Comparison of ENCODE assay signal across 9 cellular contexts in genomic region chr17:28718317-28718672, GRCh38. TPM values are rescaled to one million over a fixed set of nuclear protein-coding genes. Genes with fewer than 3 reads are reported as not detected.
DNase-seq lines count a peak whose midpoint lies in the region; ATAC-seq and TF ChIP-seq lines count a peak whose summit lies in the region.
"Had no signal": no experiment of that assay in that cellular context is flagged by ENCODE, and none has a peak within 500 bp of the region (broad histone marks: within the 10 kb centered on the region; RNA-seq: fewer than 3 reads in every experiment).

No MANE protein-coding gene starts in this region.

- no TSS peak for BruUV-seq in MCF 10A (replicated peaks; lab: Mats Ljungman, UMichigan)

- no CpG with 5 or more reads among the region's 11 CpGs for WGBS in mesendoderm (ENCODE audit: extremely low coverage, insufficient coverage, low lambda C conversion rate)

- H3K79me2 ChIP-seq in mesendoderm (ENCODE audit: control insufficient read depth, insufficient read depth, low read length), result peaks cover 51% of the 10 kb centered on the region

- intact Hi-C loops in Right ventricle myocardium superior (cut with DNase I), result no loop called here
- intact Hi-C loops in MCF 10A (cut with micrococcal nuclease), result loop anchor here (2.0 kb wide), 1 partner anchor 71 kb away; no protein-coding TSS in a partner anchor
- intact Hi-C loops in vagina (cut with DNase I), result no loop called here

- H3K4me3 ChIP-seq in right atrium auricular region (peak overlapping the region; percentile 55 to 70), mesendoderm (ENCODE audit: low read length) (peak overlapping the region; percentile 36), vagina (peak overlapping the region; percentile 75 to 91)

- H3K27me3 ChIP-seq in right atrium auricular region (no peaks in the 10 kb centered on the region), mesendoderm (ENCODE audit: insufficient read depth, low read length, poor library complexity) (no peaks in the 10 kb centered on the region), vagina (no peaks in the 10 kb centered on the region)

- no peak overlapping the region for H2BK15ac ChIP-seq in mesendoderm (replicated peaks; ENCODE audit: low read depth)

- H2AK5ac ChIP-seq in mesendoderm (ENCODE audit: low read length), result peak overlapping the region; percentile 99

- H3K4ac ChIP-seq in mesendoderm (ENCODE audit: low read depth, low read length), result peak overlapping the region; percentile 28

- H3K36me3 ChIP-seq in right atrium auricular region (peaks cover 43% of the 10 kb centered on the region), mesendoderm (ENCODE audit: control insufficient read depth, insufficient read depth, low read length) (peaks cover 22% of the 10 kb centered on the region), vagina (peaks cover 0 to 31% of the 10 kb centered on the region in 2 donors)

- H3K79me1 ChIP-seq in mesendoderm (ENCODE audit: low read length), result peaks cover 29% of the 10 kb centered on the region

- peak overlapping the region; percentile 77 for H3K18ac ChIP-seq in mesendoderm (ENCODE audit: low read length)

- no peak for TF ChIP-seq CTCF in right atrium auricular region (IDR thresholded peaks at IDR 0.05)
- TF ChIP-seq CTCF in MCF 10A (IDR thresholded peaks at IDR 0.05; ENCODE audit: unreplicated experiment), result no peak
- TF ChIP-seq CTCF in vagina (IDR thresholded peaks at IDR 0.05), result no peak

- TF ChIP-seq POLR2A in vagina (IDR thresholded peaks at IDR 0.05), result no peak

- peaks cover 31% of the 10 kb centered on the region for H3K4me1 Mint-ChIP-seq in MCF 10A (ENCODE audit: insufficient read depth, unreplicated experiment)

- peak overlapping the region; percentile 93 for H3K9ac ChIP-seq in mesendoderm (ENCODE audit: low read length)

- no peak overlapping the region for H4K8ac ChIP-seq in mesendoderm (ENCODE audit: low read depth, low read length)

- H3K4me1 ChIP-seq in right atrium auricular region, result peaks cover 0 to 54% of the 10 kb centered on the region in 2 donors
- peaks cover 5% of the 10 kb centered on the region for H3K4me1 ChIP-seq in mesendoderm (ENCODE audit: control insufficient read depth, low read depth, low read length)
- H3K4me1 ChIP-seq in vagina, result peaks cover 64% of the 10 kb centered on the region

- H3K27ac ChIP-seq in right atrium auricular region (peak overlapping the region; percentile 91 to 92), mesendoderm (ENCODE audit: low read depth, low read length) (peak overlapping the region; percentile 97), vagina (peak overlapping the region; percentile 93)

- DNase-seq in right atrium auricular region (ENCODE audit: low spot score) (no peak), Right ventricle myocardium superior (no peak), MCF 10A (ENCODE audit: unreplicated experiment) (no peak), mesendoderm (no peak), vagina (ENCODE audit: extremely low spot score in 2 of 2) (no peak), HuH-7.5 (ENCODE audit: low spot score) (no peak), glomerular visceral epithelial cell (ENCODE audit: extremely low spot score) (no peak)
- DNase-seq: activated gamma-delta T cell had no signal

- peaks cover 64% of the 10 kb centered on the region for H3K36me3 Mint-ChIP-seq in MCF 10A (ENCODE audit: insufficient read depth, unreplicated experiment)

- peak overlapping the region; percentile 97 for H3K27ac Mint-ChIP-seq in MCF 10A (ENCODE audit: low read depth, unreplicated experiment)

- H3K4me3 Mint-ChIP-seq in MCF 10A (ENCODE audit: unreplicated experiment), result peak overlapping the region; percentile 91

- no peak overlapping the region for H3K23ac ChIP-seq in mesendoderm (ENCODE audit: low read length)

- POLR2A ChIA-PET in MCF 10A (lab: Yijun Ruan, JAX), result interaction anchor here (2.6 to 18.0 kb wide), 5 partner anchors 10 to 232 kb away, joined by 72 to 1135 read pairs (median 77); partner anchors contain the start of genes BLTP2, NEK8, PHF12 and SDF2

- no peaks in the 10 kb centered on the region for H3K9me3 Mint-ChIP-seq in MCF 10A (ENCODE audit: unreplicated experiment)

- H2BK5ac ChIP-seq in mesendoderm (ENCODE audit: low read length), result peak overlapping the region; percentile 64

- H3K9me3 ChIP-seq in right atrium auricular region (no peaks in the 10 kb centered on the region), vagina (no peaks in the 10 kb centered on the region)

- H4K5ac ChIP-seq in mesendoderm (ENCODE audit: low read length), result no peak overlapping the region

- H2BK120ac ChIP-seq in mesendoderm (ENCODE audit: low read depth, low read length), result peak overlapping the region; percentile 46

- ATAC-seq in Right ventricle myocardium superior (ENCODE audit: poor library complexity) (no peak), GM18858 (IDR thresholded peaks at IDR 0.05; ENCODE audit: unreplicated experiment) (no peak)

- peak overlapping the region; percentile 88 for H3K4me2 ChIP-seq in mesendoderm (ENCODE audit: low read length)

- H3K27me3 Mint-ChIP-seq in MCF 10A (ENCODE audit: insufficient read depth, unreplicated experiment), result no peaks in the 10 kb centered on the region

- CTCF ChIA-PET in MCF 10A (lab: Yijun Ruan, JAX), result no interaction called here

- peak overlapping the region; percentile 97 for H3K56ac ChIP-seq in mesendoderm (ENCODE audit: low read length)

RNA-seq across cellular contexts. Expression of gene RAB34, which starts 0.6 kb away (rescaled TPM):
- total RNA-seq in right atrium auricular region (100 to 1,000 TPM in 1 of 2 donors, 10 to 100 TPM in 1; 55.8 to 139 TPM), Right ventricle myocardium superior (14.5 TPM), MCF 10A (2022) (90.0 and 105 TPM in 2 replicates), vagina (195 TPM)
- 168 TPM for polyA plus RNA-seq in mesendoderm (2013, experiment 1 of 2)
- polyA plus RNA-seq in mesendoderm (2013, experiment 2 of 2), result 165 TPM

RNA-seq across cellular contexts. Expression of gene RPL23A, which starts 1.5 kb away (rescaled TPM):
- 100 to 1,000 TPM; 231 to 505 TPM for total RNA-seq in right atrium auricular region
- 858 TPM for total RNA-seq in Right ventricle myocardium superior
- 1,941 and 2,110 TPM in 2 replicates for total RNA-seq in MCF 10A (2022)
- polyA plus RNA-seq in mesendoderm (2013, experiment 1 of 2), result 3,789 TPM
- polyA plus RNA-seq in mesendoderm (2013, experiment 2 of 2), result 3,812 TPM
- 600 TPM for total RNA-seq in vagina

RNA-seq across cellular contexts. Expression of gene PROCA1, which starts 6.6 kb away (rescaled TPM):
- 1 to 10 TPM in 1 of 2 donors, under 1 TPM in 1; 0.94 to 1.4 TPM for total RNA-seq in right atrium auricular region
- total RNA-seq in Right ventricle myocardium superior, result 1.3 TPM
- 0.86 and 1.1 TPM in 2 replicates for total RNA-seq in MCF 10A (2022)
- 11.0 TPM for polyA plus RNA-seq in mesendoderm (2013, experiment 1 of 2)
- polyA plus RNA-seq in mesendoderm (2013, experiment 2 of 2), result 12.3 TPM
- total RNA-seq in vagina, result 1.5 TPM

RNA-seq across cellular contexts. Expression of gene TLCD1, which starts 7.7 kb away (rescaled TPM):
- 1 to 10 TPM in 1 of 2 donors, not detected in 1; 1.7 TPM for total RNA-seq in right atrium auricular region
- 1.9 TPM for total RNA-seq in Right ventricle myocardium superior
- total RNA-seq in MCF 10A (2022), result 13.4 and 18.7 TPM in 2 replicates
- 44.3 TPM for polyA plus RNA-seq in mesendoderm (2013, experiment 1 of 2)
- polyA plus RNA-seq in mesendoderm (2013, experiment 2 of 2), result 46.0 TPM
- total RNA-seq in vagina, result 2.9 TPM

RNA-seq across cellular contexts. Expression of gene NEK8, which starts 10.3 kb away (rescaled TPM):
- 1 to 10 TPM; 1.0 to 1.1 TPM for total RNA-seq in right atrium auricular region
- total RNA-seq in Right ventricle myocardium superior, result 0.30 TPM
- total RNA-seq in MCF 10A (2022), result 4.5 and 8.6 TPM in 2 replicates
- 6.8 TPM for polyA plus RNA-seq in mesendoderm (2013, experiment 1 of 2)
- 6.5 TPM for polyA plus RNA-seq in mesendoderm (2013, experiment 2 of 2)
- 0.98 TPM for total RNA-seq in vagina
